ENCODE assay signal across 36 cellular contexts in genomic region chr3:163382183-163382582, GRCh38.
"Had no signal": no experiment of that assay in that cellular context is flagged by ENCODE, and none has a peak within 500 bp of the region (broad histone marks: within the 10 kb centered on the region; RNA-seq: fewer than 3 reads in every experiment).

No MANE protein-coding gene starts in this region.

- H3K4me2 ChIP-seq: KMS-11 had no signal

- DNase-seq: Karpas-422, Kasumi-1, KG1, MG63, MM.1S, MV-4-11, NCI-H1048, NCI-H1092, NCI-H1092 treated with DMSO at 0.1 percent for 48 hours, NCI-H1105, NCI-H1105 treated with DMSO at 0.1 percent for 48 hours, NCI-H1417, NCI-H1417 treated with DMSO at 0.1 percent for 48 hours, NCI-H1436, NCI-H1436 treated with DMSO at 0.1 percent for 48 hours, NCI-H146, NCI-H1694, NCI-H1694 treated with DMSO at 0.1 percent for 48 hours, NCI-H187, NCI-H187 treated with DMSO at 0.1 percent for 48 hours, NCI-H1930, NCI-H2029, NCI-H2029 treated with DMSO at 0.1 percent for 48 hours, NCI-H2081, NCI-H2081 treated with DMSO at 0.1 percent for 48 hours, NCI-H2107, NCI-H2171, NCI-H2171 treated with DMSO at 0.1 percent for 48 hours, NCI-H2227 treated with DMSO at 0.1 percent for 48 hours, NCI-H226, NCI-H345, NCI-H446, NCI-H446 treated with DMSO at 0.1 percent for 48 hours, NCI-H510A, NCI-H510A treated with DMSO at 0.1 percent for 48 hours had no signal

- H3K36me3 ChIP-seq: MG63 had no signal

- H3K9ac ChIP-seq: KMS-11 had no signal

- H3K27ac ChIP-seq: KMS-11 had no signal

- H3K27me3 ChIP-seq: MG63 had no signal

- H3K4me3 ChIP-seq: MG63 had no signal

- H3K9me3 ChIP-seq: MG63 had no signal
